31 cellular contexts compared by ENCODE assay signal in the genomic region with DNA sequence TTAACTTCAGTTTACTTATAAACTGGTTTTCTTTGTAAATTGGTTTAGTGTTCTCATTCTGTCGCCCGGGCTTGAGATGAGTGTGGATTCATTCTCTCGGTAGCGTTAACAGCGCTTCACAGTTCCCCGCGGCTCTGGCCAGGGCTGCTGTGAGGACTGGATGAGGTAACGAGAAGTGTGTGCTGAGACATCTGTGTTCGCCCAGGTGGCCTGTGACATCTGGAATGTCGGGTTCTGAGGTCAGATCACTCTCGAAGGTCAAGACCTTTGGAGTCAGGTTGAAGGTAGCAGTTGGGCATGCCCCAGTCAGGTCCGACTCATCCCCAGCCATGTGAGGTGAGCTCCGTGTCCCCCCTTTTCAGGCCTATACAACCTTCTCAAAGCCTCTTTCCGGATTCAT.
"Had no signal": no experiment of that assay in that cellular context is flagged by ENCODE, and none has a peak within 500 bp of the region (broad histone marks: within the 10 kb centered on the region; RNA-seq: fewer than 3 reads in every experiment).

No MANE protein-coding gene starts in this region.

- ATAC-seq: activated naive CD4-positive, alpha-beta T cell treated with anti-CD3 and anti-CD28 coated beads, Interleukin-2, amount 50 U/mL, for 72 hours; activated T-cell treated with anti-CD3 and anti-CD28 coated beads, Interleukin-2, amount 50 U/mL, for 72 hours; esophagus mucosa; heart left ventricle; T-helper 17 cell; WTC11 had no signal

- H3K4me1 ChIP-seq: breast epithelium had no signal

- H3K9me3 ChIP-seq: ascending aorta, breast epithelium, heart left ventricle had no signal

- H3K4me3 ChIP-seq: ascending aorta, breast epithelium, cardiac muscle cell, coronary artery, dorsolateral prefrontal cortex, heart left ventricle had no signal

- H3K36me3 ChIP-seq: ascending aorta, breast epithelium, cardiac muscle cell, heart left ventricle had no signal

- H3K9me3 Mint-ChIP-seq: activated CD4-positive, alpha-beta memory T cell treated with anti-CD3 and anti-CD28 coated beads, Interleukin-2, amount 10 ng/mL, durations not matched to agents 7 days and 5 days; activated CD4-positive, alpha-beta T cell treated with anti-CD3 and anti-CD28 coated beads, Interleukin-2, amount 10 ng/mL, durations not matched to agents 7 days and 5 days; activated naive CD4-positive, alpha-beta T cell treated with anti-CD3 and anti-CD28 coated beads, Interleukin-2, amount 10 ng/mL, durations not matched to agents 7 days and 5 days; activated naive CD4-positive, alpha-beta T cell treated with anti-CD3 and anti-CD28 coated beads, Interleukin-2, amount 50 U/mL, for 72 hours; activated naive CD8-positive, alpha-beta T cell treated with anti-CD3 and anti-CD28 coated beads, Interleukin-2, amount 10 ng/mL, durations not matched to agents 7 days and 5 days; activated T-cell treated with anti-CD3 and anti-CD28 coated beads, Interleukin-2, amount 50 U/mL, for 24 hours; activated T-cell treated with anti-CD3 and anti-CD28 coated beads, Interleukin-2, amount 50 U/mL, for 72 hours; central memory CD8-positive, alpha-beta T cell; dendritic cell treated with granulocyte-macrophage colony-stimulating factor and Interleukin-4, amounts not matched to agents 40 ng/mL and 50 ng/mL, for 4 days; endodermal cell; T-helper 2 cell treated with Interferon-gamma antibody and Interleukin-4, amounts not matched to agents 5 μg/mL and 100 μg/mL, for 36 hours had no signal

- H3K4me1 Mint-ChIP-seq: endodermal cell had no signal

- H3K27ac Mint-ChIP-seq: activated CD4-positive, alpha-beta memory T cell treated with anti-CD3 and anti-CD28 coated beads, Interleukin-2, amount 10 ng/mL, durations not matched to agents 7 days and 5 days; activated CD4-positive, alpha-beta T cell treated with anti-CD3 and anti-CD28 coated beads, Interleukin-2, amount 10 ng/mL, durations not matched to agents 7 days and 5 days; activated naive CD4-positive, alpha-beta T cell treated with anti-CD3 and anti-CD28 coated beads, Interleukin-2, amount 10 ng/mL, durations not matched to agents 7 days and 5 days; activated naive CD4-positive, alpha-beta T cell treated with anti-CD3 and anti-CD28 coated beads, Interleukin-2, amount 50 U/mL, for 72 hours; activated naive CD8-positive, alpha-beta T cell treated with anti-CD3 and anti-CD28 coated beads, Interleukin-2, amount 10 ng/mL, durations not matched to agents 7 days and 5 days; activated T-cell treated with anti-CD3 and anti-CD28 coated beads, Interleukin-2, amount 50 U/mL, for 24 hours; activated T-cell treated with anti-CD3 and anti-CD28 coated beads, Interleukin-2, amount 50 U/mL, for 72 hours; dendritic cell treated with granulocyte-macrophage colony-stimulating factor and Interleukin-4, amounts not matched to agents 40 ng/mL and 50 ng/mL, for 4 days; endodermal cell; T-helper 17 cell; T-helper 2 cell treated with Interferon-gamma antibody and Interleukin-4, amounts not matched to agents 5 μg/mL and 100 μg/mL, for 36 hours; WTC11 had no signal

- H3K27me3 ChIP-seq: ascending aorta, breast epithelium, cardiac muscle cell, dorsolateral prefrontal cortex had no signal

- H3K27ac ChIP-seq: ascending aorta, breast epithelium, cardiac muscle cell, coronary artery, dorsolateral prefrontal cortex, heart left ventricle had no signal

- H3K4me3 Mint-ChIP-seq: activated CD4-positive, alpha-beta memory T cell treated with anti-CD3 and anti-CD28 coated beads, Interleukin-2, amount 10 ng/mL, durations not matched to agents 7 days and 5 days; activated CD4-positive, alpha-beta T cell treated with anti-CD3 and anti-CD28 coated beads, Interleukin-2, amount 10 ng/mL, durations not matched to agents 7 days and 5 days; activated naive CD4-positive, alpha-beta T cell treated with anti-CD3 and anti-CD28 coated beads, Interleukin-2, amount 10 ng/mL, durations not matched to agents 7 days and 5 days; activated naive CD8-positive, alpha-beta T cell treated with anti-CD3 and anti-CD28 coated beads, Interleukin-2, amount 10 ng/mL, durations not matched to agents 7 days and 5 days; activated T-cell treated with anti-CD3 and anti-CD28 coated beads, Interleukin-2, amount 50 U/mL, for 24 hours; activated T-cell treated with anti-CD3 and anti-CD28 coated beads, Interleukin-2, amount 50 U/mL, for 72 hours; central memory CD8-positive, alpha-beta T cell; dendritic cell treated with granulocyte-macrophage colony-stimulating factor and Interleukin-4, amounts not matched to agents 40 ng/mL and 50 ng/mL, for 4 days; endodermal cell; T-helper 17 cell; T-helper 2 cell treated with Interferon-gamma antibody and Interleukin-4, amounts not matched to agents 5 μg/mL and 100 μg/mL, for 36 hours; WTC11 had no signal

- H3K36me3 Mint-ChIP-seq: activated naive CD4-positive, alpha-beta T cell treated with anti-CD3 and anti-CD28 coated beads, Interleukin-2, amount 10 ng/mL, durations not matched to agents 7 days and 5 days; activated naive CD4-positive, alpha-beta T cell treated with anti-CD3 and anti-CD28 coated beads, Interleukin-2, amount 50 U/mL, for 72 hours; activated naive CD8-positive, alpha-beta T cell treated with anti-CD3 and anti-CD28 coated beads, Interleukin-2, amount 10 ng/mL, durations not matched to agents 7 days and 5 days; brain; WTC11 had no signal

- DNase-seq: activated CD4-positive, alpha-beta memory T cell treated with anti-CD3 and anti-CD28 coated beads, Interleukin-2, amount 10 ng/mL, durations not matched to agents 7 days and 5 days; activated CD4-positive, alpha-beta T cell treated with anti-CD3 and anti-CD28 coated beads for 1 hour; activated CD4-positive, alpha-beta T cell treated with anti-CD3 and anti-CD28 coated beads for 4 hours; activated CD4-positive, alpha-beta T cell treated with anti-CD3 and anti-CD28 coated beads, Interleukin-2, amount 10 ng/mL, durations not matched to agents 7 days and 5 days; activated CD4-positive, alpha-beta T cell treated with anti-CD3 and anti-CD28 coated beads, Interleukin-2, amount 50 U/mL, for 4 hours; activated CD8-positive, alpha-beta memory T cell treated with anti-CD3 and anti-CD28 coated beads, Interleukin-2, amount 50 U/mL, for 48 hours; activated gamma-delta T cell; activated naive CD4-positive, alpha-beta T cell; activated naive CD4-positive, alpha-beta T cell treated with anti-CD3 and anti-CD28 coated beads, Interleukin-2, amount 10 ng/mL, durations not matched to agents 7 days and 5 days; activated naive CD8-positive, alpha-beta T cell treated with anti-CD3 and anti-CD28 coated beads, Interleukin-2, amount 10 ng/mL, durations not matched to agents 7 days and 5 days; activated T-cell treated with anti-CD3 and anti-CD28 coated beads for 4 hours; activated T-cell treated with anti-CD3 and anti-CD28 coated beads, Interleukin-2, amount 50 U/mL, for 24 hours; activated T-cell treated with anti-CD3 and anti-CD28 coated beads, Interleukin-2, amount 50 U/mL, for 72 hours; dorsolateral prefrontal cortex; effector memory CD4-positive, alpha-beta T cell; endodermal cell; foreskin fibroblast; heart left ventricle; T-helper 17 cell; T1000 had no signal
